1 cellular context compared by ENCODE assay signal in the genomic region with DNA sequence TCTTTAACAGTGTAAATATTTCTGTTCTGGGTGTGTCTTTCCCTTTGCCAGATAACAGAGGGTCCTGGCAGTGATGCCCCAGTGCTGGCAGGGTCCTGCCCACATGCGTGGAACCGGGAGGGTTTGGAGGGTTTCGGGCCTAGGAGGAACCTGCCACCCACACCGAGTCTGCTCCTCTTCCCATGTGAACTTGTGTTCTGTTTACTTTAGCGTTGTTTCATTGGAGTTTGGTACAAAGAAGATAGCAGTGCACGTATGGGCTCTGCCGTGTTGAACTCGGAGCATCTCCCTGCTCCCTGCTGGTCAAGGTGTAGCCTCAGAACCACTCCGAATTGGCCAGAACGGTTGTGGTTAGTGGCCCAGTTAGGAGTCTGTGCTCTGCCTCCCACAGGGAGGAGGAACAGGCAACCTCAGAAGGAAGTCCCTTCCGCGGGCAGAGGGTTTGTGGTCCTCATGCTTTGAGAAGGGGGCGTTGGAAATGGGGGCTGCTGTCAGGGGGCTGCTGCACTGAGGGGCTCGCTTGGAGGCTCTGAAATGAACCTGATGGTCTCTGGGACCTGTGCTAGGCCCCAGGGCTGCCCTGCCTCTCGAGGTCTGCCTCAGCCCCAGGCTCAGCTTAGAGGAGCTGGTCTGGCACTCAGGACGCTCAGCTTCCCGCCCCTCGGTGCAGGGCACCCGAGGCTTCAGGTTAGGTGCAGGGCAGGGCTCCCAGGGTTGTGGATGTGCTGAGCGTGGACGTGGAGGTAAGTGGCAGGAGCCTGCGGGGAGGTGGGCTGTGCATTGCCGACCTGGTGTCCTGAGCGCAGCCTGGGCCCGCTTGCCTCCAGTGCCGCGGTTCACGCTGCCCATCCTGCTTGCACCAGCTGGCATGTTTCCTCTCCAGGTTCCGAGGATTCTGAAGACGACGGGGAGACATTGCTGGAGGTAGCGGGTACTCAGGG.
TF ChIP-seq lines count a peak whose summit lies in the region.

No MANE protein-coding gene starts in this region.

TF ChIP-seq in HepG2, 621 proteins besides CTCF, POLR2A, EP300 and RAD21:
- TF ChIP-seq ZFX (CRISPR knock-in tag; IDR thresholded peaks at IDR 0.05; ENCODE audit: low read depth) (peak; percentile 59; the same call in 1 of the 2 replicates), ZNF564 (CRISPR knock-in tag; IDR thresholded peaks at IDR 0.05) (0 out of 2 replicates have a peak, but pooled peaks have one; percentile 1), HNRNPLL (IDR thresholded peaks at IDR 0.05; ENCODE audit: low read depth, low read length, poor library complexity, severe bottlenecking) (peak; percentile 1), CHD4 (IDR thresholded peaks at IDR 0.05; ENCODE audit: borderline replicate concordance, low read length) (no peak), AGO2 (optimal IDR thresholded peaks at IDR 0.05; ENCODE audit: low read depth, low read length) (peak; percentile 64), FOSL2 (CRISPR knock-in tag; IDR thresholded peaks at IDR 0.05) (0 out of 2 replicates have a peak, but pooled peaks have one; percentile 5), RARA (CRISPR knock-in tag; IDR thresholded peaks at IDR 0.05) (peak; percentile 24; the same call in 1 of the 2 replicates), ZNF607 (CRISPR knock-in tag; IDR thresholded peaks at IDR 0.05; ENCODE audit: borderline replicate concordance) (0 out of 2 replicates have a peak, but pooled peaks have one; percentile 18), KLF13 (CRISPR knock-in tag; IDR thresholded peaks at IDR 0.05) (no peak), FOXA1 (IDR thresholded peaks at IDR 0.05) (no peak), FOXA1 (CRISPR knock-in tag; IDR thresholded peaks at IDR 0.05) (peak; percentile 67; the same call in 1 of the 2 replicates), RBFOX2 (IDR thresholded peaks at IDR 0.05; ENCODE audit: low read depth, low read length) (0 out of 2 replicates have a peak, but pooled peaks have one; percentile 23), SAP130 (CRISPR knock-in tag; IDR thresholded peaks at IDR 0.05; ENCODE audit: low read depth) (peak; percentile 59), FOXA3 (CRISPR knock-in tag; IDR thresholded peaks at IDR 0.05) (peak; percentile 63), ELF3 (CRISPR knock-in tag; IDR thresholded peaks at IDR 0.05) (peak; percentile 30; the same call in 1 of the 2 replicates), ZNF616 (CRISPR knock-in tag; IDR thresholded peaks at IDR 0.05; ENCODE audit: low read depth) (no peak), ZNF790 (CRISPR knock-in tag; IDR thresholded peaks at IDR 0.05; ENCODE audit: borderline replicate concordance) (no peak), RBM22 (optimal IDR thresholded peaks at IDR 0.05; ENCODE audit: low read length) (peak; percentile 43), SALL1 (CRISPR knock-in tag; IDR thresholded peaks at IDR 0.05) (0 out of 2 replicates have a peak, but pooled peaks have one; percentile 12)
- TF ChIP-seq, protein P1, sequence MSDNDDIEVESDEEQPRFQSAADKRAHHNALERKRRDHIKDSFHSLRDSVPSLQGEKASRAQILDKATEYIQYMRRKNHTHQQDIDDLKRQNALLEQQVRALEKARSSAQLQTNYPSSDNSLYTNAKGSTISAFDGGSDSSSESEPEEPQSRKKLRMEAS (IDR thresholded peaks at IDR 0.05): peak; percentile 40; the same call in 1 of the 2 replicates
- TF ChIP-seq, protein P2, sequence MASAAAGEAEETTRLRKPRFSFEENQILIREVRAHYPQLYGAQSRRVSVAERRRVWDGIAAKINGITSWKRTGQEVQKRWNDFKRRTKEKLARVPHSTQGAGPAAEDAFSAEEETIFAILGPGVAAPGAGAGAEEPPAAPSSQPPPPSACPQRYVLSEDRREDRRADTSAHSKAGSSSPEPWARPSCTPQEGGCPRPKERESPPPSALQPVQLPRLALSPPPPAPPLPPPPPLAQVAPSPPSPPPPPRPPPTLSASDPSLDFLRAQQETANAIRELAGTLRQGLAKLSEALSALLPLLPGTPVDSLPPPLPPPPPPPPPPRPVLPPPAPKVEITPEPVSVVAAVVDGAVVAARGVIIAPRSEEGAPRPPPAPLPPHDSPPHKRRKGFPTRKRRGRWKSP (CRISPR knock-in tag; IDR thresholded peaks at IDR 0.05): 0 out of 2 replicates have a peak, but pooled peaks have one; percentile 8
- TF ChIP-seq, protein P3, sequence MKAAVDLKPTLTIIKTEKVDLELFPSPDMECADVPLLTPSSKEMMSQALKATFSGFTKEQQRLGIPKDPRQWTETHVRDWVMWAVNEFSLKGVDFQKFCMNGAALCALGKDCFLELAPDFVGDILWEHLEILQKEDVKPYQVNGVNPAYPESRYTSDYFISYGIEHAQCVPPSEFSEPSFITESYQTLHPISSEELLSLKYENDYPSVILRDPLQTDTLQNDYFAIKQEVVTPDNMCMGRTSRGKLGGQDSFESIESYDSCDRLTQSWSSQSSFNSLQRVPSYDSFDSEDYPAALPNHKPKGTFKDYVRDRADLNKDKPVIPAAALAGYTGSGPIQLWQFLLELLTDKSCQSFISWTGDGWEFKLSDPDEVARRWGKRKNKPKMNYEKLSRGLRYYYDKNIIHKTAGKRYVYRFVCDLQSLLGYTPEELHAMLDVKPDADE (CRISPR knock-in tag; IDR thresholded peaks at IDR 0.05): no peak
- TF ChIP-seq, protein P4, sequence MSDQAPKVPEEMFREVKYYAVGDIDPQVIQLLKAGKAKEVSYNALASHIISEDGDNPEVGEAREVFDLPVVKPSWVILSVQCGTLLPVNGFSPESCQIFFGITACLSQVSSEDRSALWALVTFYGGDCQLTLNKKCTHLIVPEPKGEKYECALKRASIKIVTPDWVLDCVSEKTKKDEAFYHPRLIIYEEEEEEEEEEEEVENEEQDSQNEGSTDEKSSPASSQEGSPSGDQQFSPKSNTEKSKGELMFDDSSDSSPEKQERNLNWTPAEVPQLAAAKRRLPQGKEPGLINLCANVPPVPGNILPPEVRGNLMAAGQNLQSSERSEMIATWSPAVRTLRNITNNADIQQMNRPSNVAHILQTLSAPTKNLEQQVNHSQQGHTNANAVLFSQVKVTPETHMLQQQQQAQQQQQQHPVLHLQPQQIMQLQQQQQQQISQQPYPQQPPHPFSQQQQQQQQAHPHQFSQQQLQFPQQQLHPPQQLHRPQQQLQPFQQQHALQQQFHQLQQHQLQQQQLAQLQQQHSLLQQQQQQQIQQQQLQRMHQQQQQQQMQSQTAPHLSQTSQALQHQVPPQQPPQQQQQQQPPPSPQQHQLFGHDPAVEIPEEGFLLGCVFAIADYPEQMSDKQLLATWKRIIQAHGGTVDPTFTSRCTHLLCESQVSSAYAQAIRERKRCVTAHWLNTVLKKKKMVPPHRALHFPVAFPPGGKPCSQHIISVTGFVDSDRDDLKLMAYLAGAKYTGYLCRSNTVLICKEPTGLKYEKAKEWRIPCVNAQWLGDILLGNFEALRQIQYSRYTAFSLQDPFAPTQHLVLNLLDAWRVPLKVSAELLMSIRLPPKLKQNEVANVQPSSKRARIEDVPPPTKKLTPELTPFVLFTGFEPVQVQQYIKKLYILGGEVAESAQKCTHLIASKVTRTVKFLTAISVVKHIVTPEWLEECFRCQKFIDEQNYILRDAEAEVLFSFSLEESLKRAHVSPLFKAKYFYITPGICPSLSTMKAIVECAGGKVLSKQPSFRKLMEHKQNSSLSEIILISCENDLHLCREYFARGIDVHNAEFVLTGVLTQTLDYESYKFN (CRISPR knock-in tag; conservative IDR thresholded peaks at IDR 0.05): 0 out of 2 replicates have a peak, but pooled peaks have one; percentile 31
- TF ChIP-seq, protein P5, sequence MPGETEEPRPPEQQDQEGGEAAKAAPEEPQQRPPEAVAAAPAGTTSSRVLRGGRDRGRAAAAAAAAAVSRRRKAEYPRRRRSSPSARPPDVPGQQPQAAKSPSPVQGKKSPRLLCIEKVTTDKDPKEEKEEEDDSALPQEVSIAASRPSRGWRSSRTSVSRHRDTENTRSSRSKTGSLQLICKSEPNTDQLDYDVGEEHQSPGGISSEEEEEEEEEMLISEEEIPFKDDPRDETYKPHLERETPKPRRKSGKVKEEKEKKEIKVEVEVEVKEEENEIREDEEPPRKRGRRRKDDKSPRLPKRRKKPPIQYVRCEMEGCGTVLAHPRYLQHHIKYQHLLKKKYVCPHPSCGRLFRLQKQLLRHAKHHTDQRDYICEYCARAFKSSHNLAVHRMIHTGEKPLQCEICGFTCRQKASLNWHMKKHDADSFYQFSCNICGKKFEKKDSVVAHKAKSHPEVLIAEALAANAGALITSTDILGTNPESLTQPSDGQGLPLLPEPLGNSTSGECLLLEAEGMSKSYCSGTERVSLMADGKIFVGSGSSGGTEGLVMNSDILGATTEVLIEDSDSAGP (CRISPR knock-in tag; IDR thresholded peaks at IDR 0.05; ENCODE audit: borderline replicate concordance): 0 out of 2 replicates have a peak, but pooled peaks have one; percentile 9
- TF ChIP-seq, protein P6, sequence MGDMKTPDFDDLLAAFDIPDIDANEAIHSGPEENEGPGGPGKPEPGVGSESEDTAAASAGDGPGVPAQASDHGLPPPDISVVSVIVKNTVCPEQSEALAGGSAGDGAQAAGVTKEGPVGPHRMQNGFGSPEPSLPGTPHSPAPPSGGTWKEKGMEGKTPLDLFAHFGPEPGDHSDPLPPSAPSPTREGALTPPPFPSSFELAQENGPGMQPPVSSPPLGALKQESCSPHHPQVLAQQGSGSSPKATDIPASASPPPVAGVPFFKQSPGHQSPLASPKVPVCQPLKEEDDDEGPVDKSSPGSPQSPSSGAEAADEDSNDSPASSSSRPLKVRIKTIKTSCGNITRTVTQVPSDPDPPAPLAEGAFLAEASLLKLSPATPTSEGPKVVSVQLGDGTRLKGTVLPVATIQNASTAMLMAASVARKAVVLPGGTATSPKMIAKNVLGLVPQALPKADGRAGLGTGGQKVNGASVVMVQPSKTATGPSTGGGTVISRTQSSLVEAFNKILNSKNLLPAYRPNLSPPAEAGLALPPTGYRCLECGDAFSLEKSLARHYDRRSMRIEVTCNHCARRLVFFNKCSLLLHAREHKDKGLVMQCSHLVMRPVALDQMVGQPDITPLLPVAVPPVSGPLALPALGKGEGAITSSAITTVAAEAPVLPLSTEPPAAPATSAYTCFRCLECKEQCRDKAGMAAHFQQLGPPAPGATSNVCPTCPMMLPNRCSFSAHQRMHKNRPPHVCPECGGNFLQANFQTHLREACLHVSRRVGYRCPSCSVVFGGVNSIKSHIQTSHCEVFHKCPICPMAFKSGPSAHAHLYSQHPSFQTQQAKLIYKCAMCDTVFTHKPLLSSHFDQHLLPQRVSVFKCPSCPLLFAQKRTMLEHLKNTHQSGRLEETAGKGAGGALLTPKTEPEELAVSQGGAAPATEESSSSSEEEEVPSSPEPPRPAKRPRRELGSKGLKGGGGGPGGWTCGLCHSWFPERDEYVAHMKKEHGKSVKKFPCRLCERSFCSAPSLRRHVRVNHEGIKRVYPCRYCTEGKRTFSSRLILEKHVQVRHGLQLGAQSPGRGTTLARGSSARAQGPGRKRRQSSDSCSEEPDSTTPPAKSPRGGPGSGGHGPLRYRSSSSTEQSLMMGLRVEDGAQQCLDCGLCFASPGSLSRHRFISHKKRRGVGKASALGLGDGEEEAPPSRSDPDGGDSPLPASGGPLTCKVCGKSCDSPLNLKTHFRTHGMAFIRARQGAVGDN (CRISPR knock-in tag; IDR thresholded peaks at IDR 0.05): peak; percentile 73
